In the genomic region with DNA sequence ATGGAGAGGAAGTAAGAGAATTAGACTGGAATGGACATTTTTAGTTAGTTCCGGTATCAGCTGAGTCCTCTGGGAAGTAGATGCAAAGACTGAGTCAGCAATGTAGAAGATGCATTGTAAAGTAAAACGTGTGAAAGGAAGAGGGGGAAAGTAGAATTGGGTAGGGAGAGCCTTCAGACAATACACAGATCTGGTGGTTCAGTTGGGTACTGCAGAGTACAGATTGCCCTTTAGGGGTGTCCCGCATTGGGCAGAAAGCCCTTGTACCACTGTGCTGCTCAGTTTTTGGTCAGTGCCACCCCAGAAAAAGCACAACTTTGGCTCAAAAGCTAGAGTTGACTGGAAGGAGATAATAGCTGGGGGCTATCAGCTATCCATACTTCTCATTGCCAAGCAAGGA, we compare ENCODE assay signal across 24 cellular contexts.
DNase-seq lines count a peak whose midpoint lies in the region; ATAC-seq, FAIRE-seq and TF ChIP-seq lines count a peak whose summit lies in the region.
"Had no signal": no experiment of that assay in that cellular context is flagged by ENCODE, and none has a peak within 500 bp of the region (broad histone marks: within the 10 kb centered on the region; RNA-seq: fewer than 3 reads in every experiment).

No MANE protein-coding gene starts in this region.

- H3K4me3 Mint-ChIP-seq in H9, result no peak overlapping the region
- H3K4me3 Mint-ChIP-seq: CD8-positive, alpha-beta memory T cell had no signal

- no peak for FAIRE-seq in K562 (lab: Jason Lieb, UNC)

- H2BK120ac ChIP-seq in H9 (ENCODE audit: low read depth, low read length, poor library complexity, severe bottlenecking), result no peak overlapping the region

- no peak overlapping the region for H3T11ph ChIP-seq in H9 (ENCODE audit: low read length)

- H3K4me1 ChIP-seq in H9 (ENCODE audit: insufficient read depth, low read length) (no peaks in the 10 kb centered on the region), K562 (replicated peaks in 1 of 2; ENCODE audit: control insufficient read depth in 2 of 2, insufficient read depth in 2 of 2, low read length in 2 of 2) (no peaks in the 10 kb centered on the region), parathyroid adenoma (peaks cover 2% of the 10 kb centered on the region)
- H3K4me1 ChIP-seq: Peyer's patch, SJCRH30 had no signal

- TF ChIP-seq POLR2A in K562 (conservative IDR thresholded peaks at IDR 0.05), result no peak

- no peaks in the 10 kb centered on the region for H3K9me3 ChIP-seq in H9 (ENCODE audit: control insufficient read depth, low read depth, low read length)
- H3K9me3 ChIP-seq in K562 (replicated peaks; ENCODE audit: control insufficient read depth, insufficient read depth, low read depth, low read length), result no peaks in the 10 kb centered on the region
- H3K9me3 ChIP-seq in parathyroid adenoma (ENCODE audit: control insufficient read depth, low read length), result no peaks in the 10 kb centered on the region
- H3K9me3 ChIP-seq: Peyer's patch, SJCRH30 had no signal

- H2AK5ac ChIP-seq in H9 (ENCODE audit: insufficient read length, low read length), result no peak overlapping the region

- no peaks in the 10 kb centered on the region for H3K36me3 ChIP-seq in K562 (ENCODE audit: control insufficient read depth, insufficient read depth, low read length)
- no peaks in the 10 kb centered on the region for H3K36me3 ChIP-seq in parathyroid adenoma (ENCODE audit: control insufficient read depth, insufficient read depth, low read length)
- H3K36me3 ChIP-seq: Peyer's patch, SJCRH30 had no signal

- H3K27me3 Mint-ChIP-seq in H9 (ENCODE audit: low read depth), result no peaks in the 10 kb centered on the region
- H3K27me3 Mint-ChIP-seq: CD8-positive, alpha-beta memory T cell had no signal

- WGBS in H9 (ENCODE audit: extremely low coverage, insufficient read length, low lambda C conversion rate), result no CpG with 5 or more reads among the region's 3 CpGs
- 0% methylated on average over 3 of the region's 3 CpGs for WGBS in K562 (ENCODE audit: insufficient coverage, low coverage, missing lambda C conversion rate)

- BruUV-seq in K562 (replicated peaks; lab: Mats Ljungman, UMichigan), result no TSS peak

- ATAC-seq in K562, result no peak

- no peak overlapping the region for H2BK15ac ChIP-seq in H9 (ENCODE audit: low read depth, low read length)

- H3K14ac ChIP-seq in H9 (ENCODE audit: insufficient read depth, low read length), result no peak overlapping the region

- TF ChIP-seq RAD21 in K562 (CRISPR knock-in tag; conservative IDR thresholded peaks at IDR 0.05 in 1 of 2, IDR thresholded peaks at IDR 0.05 in 1 of 2), result no peak

- H3K9ac ChIP-seq in H9 (ENCODE audit: extremely low read depth, insufficient read length, low read length) (no peak overlapping the region), K562 (ENCODE audit: insufficient read depth in 1 of 2, low read depth in 2 of 2, low read length in 2 of 2) (no peak overlapping the region), parathyroid adenoma (no peak overlapping the region)
- H3K9ac ChIP-seq: GM23248 had no signal

- no peak for TF ChIP-seq EP300 in K562 (IDR thresholded peaks at IDR 0.05; ENCODE audit: low read length)

- TF ChIP-seq CTCF in GM12864 (IDR thresholded peaks at IDR 0.05; ENCODE audit: low read depth, low read length, missing control alignments) (peak; percentile 24), H9 (conservative IDR thresholded peaks at IDR 0.05) (peak; percentile 41), K562 (IDR thresholded peaks at IDR 0.05 in 2 of 3, conservative IDR thresholded peaks at IDR 0.05 in 1 of 3; ENCODE audit: insufficient read depth in 2 of 3, low read depth in 1 of 3, low read length in 3 of 3) (no peak), parathyroid adenoma (IDR thresholded peaks at IDR 0.05) (no peak)

- DNase-seq in GM12864 (ENCODE audit: low read depth) (no peak), H9 (no peak), K562 (ENCODE audit: extremely low read depth in 1 of 4, low spot score in 3 of 4) (no peak), HuH-7 (ENCODE audit: low spot score) (no peak), iPS-NIHi7 (ENCODE audit: extremely low spot score) (no peak), SKM-1 treated with dmso at 0.1 percent for 144 hours (lab: John Stamatoyannopoulos, UW; ENCODE audit: unreplicated experiment) (no peak)
- DNase-seq: 8988T; C1 segment of cervical spinal cord; Calu3; CD8-positive, alpha-beta memory T cell; DMS153; GM23248; MM.1S; NCI-H1092; NCI-H1436; NCI-H1930; NCI-H2227 treated with DMSO at 0.1 percent for 48 hours; NCI-H510A treated with DMSO at 0.1 percent for 48 hours; NCI-H748 treated with DMSO at 0.1 percent for 48 hours; NK-92 treated with Interleukin-12 subunit alpha and Interleukin-12 subunit beta, amount 100 ng/mL, for 24 hours; Peyer's patch; SJCRH30; T-helper 1 cell had no signal

- H4K8ac ChIP-seq in H9 (replicated peaks; ENCODE audit: insufficient read length, low read depth, low read length), result no peak overlapping the region

- no peak overlapping the region for H3K27ac ChIP-seq in H9 (ENCODE audit: insufficient read length, low read depth, low read length)
- H3K27ac ChIP-seq in K562 (ENCODE audit: extremely low read depth, low read depth, low read length), result no peak overlapping the region
- H3K27ac ChIP-seq in parathyroid adenoma, result no peak overlapping the region
- H3K27ac ChIP-seq: GM23248, Peyer's patch, SJCRH30 had no signal

- no peaks in the 10 kb centered on the region; a peak in 1 of 7 replicates for H3K36me3 Mint-ChIP-seq in H9 (ENCODE audit: insufficient read depth in 1 of 3, low read depth in 3 of 3)

- no peak overlapping the region for H2BK5ac ChIP-seq in H9 (ENCODE audit: insufficient read length, low read length)

- CTCF ChIA-PET in K562 (lab: Yijun Ruan, JAX; ENCODE audit: low intra/inter-chr PET ratio), result no interaction called here

- H3K4me2 ChIP-seq in H9 (ENCODE audit: insufficient read depth, insufficient read length, low read length) (no peak overlapping the region), K562 (ENCODE audit: insufficient read depth, low read length) (no peak overlapping the region), parathyroid adenoma (ENCODE audit: low read length) (no peak overlapping the region)

- no peak overlapping the region for H3K27ac Mint-ChIP-seq in H9
- H3K27ac Mint-ChIP-seq: CD8-positive, alpha-beta memory T cell had no signal

- intact Hi-C loops in K562 (cut with micrococcal nuclease), result no loop called here

- H3K79me2 ChIP-seq in H9 (ENCODE audit: insufficient read depth, low read length) (no peaks in the 10 kb centered on the region), K562 (ENCODE audit: control insufficient read depth, insufficient read depth, low read length) (no peaks in the 10 kb centered on the region), parathyroid adenoma (no peaks in the 10 kb centered on the region)

- H3K56ac ChIP-seq in H9 (ENCODE audit: insufficient read length, low read depth, low read length), result no peak overlapping the region

- no peak overlapping the region for H3K23ac ChIP-seq in H9 (ENCODE audit: insufficient read length, low read depth, low read length)

- H2AFZ ChIP-seq in H9 (ENCODE audit: low read length) (no peak overlapping the region), K562 (ENCODE audit: low read depth, low read length) (no peak overlapping the region), parathyroid adenoma (peak overlapping the region; percentile 26)
- H2AFZ ChIP-seq: GM23248 had no signal

- H4K20me1 ChIP-seq in H9 (ENCODE audit: control insufficient read depth, insufficient read depth, insufficient read length), result no peaks in the 10 kb centered on the region
- H4K20me1 ChIP-seq in K562 (replicated peaks; ENCODE audit: control insufficient read depth, insufficient read depth, low read length), result no peaks in the 10 kb centered on the region

- POLR2A ChIA-PET in K562 (lab: Yijun Ruan, JAX), result no interaction called here

- H3K23me2 ChIP-seq in H9 (ENCODE audit: insufficient read length, low read depth, low read length, poor library complexity, severe bottlenecking), result no peaks in the 10 kb centered on the region

- no peak overlapping the region for H2BK20ac ChIP-seq in H9 (ENCODE audit: low read depth, low read length, poor library complexity, severe bottlenecking)

- H4K91ac ChIP-seq in H9 (ENCODE audit: insufficient read length, low read depth, low read length), result no peak overlapping the region

- H3K4me1 Mint-ChIP-seq in H9, result peaks cover 11 to 12% of the 10 kb centered on the region in 2 experiments
- H3K4me1 Mint-ChIP-seq: CD8-positive, alpha-beta memory T cell had no signal

- no peaks in the 10 kb centered on the region for H3K79me1 ChIP-seq in H9 (ENCODE audit: insufficient read depth, low read depth, low read length, poor library complexity, severe bottlenecking)

- no peak overlapping the region for H4K5ac ChIP-seq in H9 (ENCODE audit: insufficient read length, low read depth, low read length)

- no peak overlapping the region for H3K18ac ChIP-seq in H9 (ENCODE audit: insufficient read length, low read depth, low read length)

- H3K4me3 ChIP-seq in GM12864 (ENCODE audit: low read depth, low read length), result no peak overlapping the region
- H3K4me3 ChIP-seq in K562, result no peak overlapping the region
- H3K4me3 ChIP-seq in parathyroid adenoma (ENCODE audit: low read depth, low read length), result no peak overlapping the region
- H3K4me3 ChIP-seq: GM23248, Peyer's patch, SJCRH30 had no signal

- no peak overlapping the region for H2BK12ac ChIP-seq in H9 (ENCODE audit: insufficient read length, low read depth, low read length)

- H3K27me3 ChIP-seq in H9 (ENCODE audit: insufficient read depth, low read length) (no peaks in the 10 kb centered on the region), K562 (ENCODE audit: control insufficient read depth in 2 of 2, insufficient read depth in 2 of 2, low read length in 2 of 2) (no peaks in the 10 kb centered on the region), parathyroid adenoma (ENCODE audit: control insufficient read depth, insufficient read depth, low read length) (no peaks in the 10 kb centered on the region)
- H3K27me3 ChIP-seq: Peyer's patch, SJCRH30 had no signal

- no peak overlapping the region for H3K4ac ChIP-seq in H9 (ENCODE audit: low read depth, low read length)

- no peaks in the 10 kb centered on the region for H3K9me1 ChIP-seq in K562 (ENCODE audit: control insufficient read depth, insufficient read depth, low read length)

- in situ Hi-C loops in K562 (cut with MboI), result no loop called here

- H3K9me3 Mint-ChIP-seq in H9, result no peaks in the 10 kb centered on the region
- H3K9me3 Mint-ChIP-seq: CD8-positive, alpha-beta memory T cell had no signal

TF ChIP-seq in K562, 482 proteins besides CTCF, POLR2A, EP300 and RAD21:
- TF ChIP-seq CEBPG (CRISPR knock-in tag; IDR thresholded peaks at IDR 0.05) (no peak), CEBPG (tag; conservative IDR thresholded peaks at IDR 0.05 in 1 of 2, IDR thresholded peaks at IDR 0.05 in 1 of 2) (no peak), ZNF778 (CRISPR knock-in tag; IDR thresholded peaks at IDR 0.05) (no peak), BMI1 (IDR thresholded peaks at IDR 0.05; ENCODE audit: low read length) (no peak), ZNF354B (CRISPR knock-in tag; IDR thresholded peaks at IDR 0.05) (no peak), ZNF316 (IDR thresholded peaks at IDR 0.05) (peak; percentile 25; the same call in 1 of the 2 replicates)

Comparison
In these comparisons a context has a peak if more than half of its experiments do, and no peak if none do; other contexts are left out.
1. CTCF ChIP-seq: peak in GM12864 (single experiment) and H9 (single experiment); none in K562 (0 of 3) and parathyroid adenoma (single experiment).